8 cellular contexts compared by ENCODE assay signal in genomic region chr19:912181-913079, GRCh38. TPM values are rescaled to one million over a fixed set of nuclear protein-coding genes. Genes with fewer than 3 reads are reported as not detected.
DNase-seq lines count a peak whose midpoint lies in the region; ATAC-seq and TF ChIP-seq lines count a peak whose summit lies in the region.

No MANE protein-coding gene starts in this region.

- H3K79me2 ChIP-seq in OCI-LY3 (ENCODE audit: low read length): peaks cover 60% of the 10 kb centered on the region

- peaks cover 41% of the 10 kb centered on the region for H3K4me1 Mint-ChIP-seq in dendritic cell treated with granulocyte-macrophage colony-stimulating factor and Interleukin-4, amounts not matched to agents 40 ng/mL and 50 ng/mL, for 4 days (ENCODE audit: low read depth)
- peaks cover 19 to 59% (median 35%) of the 10 kb centered on the region in 7 donors for H3K4me1 Mint-ChIP-seq in naive thymus-derived CD4-positive, alpha-beta T cell

- DNase-seq in GM12864 (ENCODE audit: low read depth) (no peak), hypothalamus (lab: John Stamatoyannopoulos, UW) (no peak), NCI-H187 treated with DMSO at 0.1 percent for 48 hours (lab: John Stamatoyannopoulos, UW) (no peak), amniotic stem cell (lab: John Stamatoyannopoulos, UW) (no peak)
- peak in 2 of 9 donors; percentile 44 to 45 for DNase-seq in naive thymus-derived CD4-positive, alpha-beta T cell

- peak overlapping the region; percentile 80 for H3K27ac ChIP-seq in OCI-LY3 (ENCODE audit: low read length)
- H3K27ac ChIP-seq in naive thymus-derived CD4-positive, alpha-beta T cell (ENCODE audit: low read depth, low read length): peak overlapping the region; percentile 100

- peak overlapping the region; percentile 85 for H3K27ac Mint-ChIP-seq in dendritic cell treated with granulocyte-macrophage colony-stimulating factor and Interleukin-4, amounts not matched to agents 40 ng/mL and 50 ng/mL, for 4 days
- H3K27ac Mint-ChIP-seq in naive thymus-derived CD4-positive, alpha-beta T cell: peak overlapping the region in 8 of 9 donors; percentile 68 to 95 (median 85)

- no peaks in the 10 kb centered on the region for H3K9me3 ChIP-seq in OCI-LY3 (ENCODE audit: insufficient read depth, low read length)
- no peaks in the 10 kb centered on the region for H3K9me3 ChIP-seq in naive thymus-derived CD4-positive, alpha-beta T cell (ENCODE audit: control insufficient read depth in 2 of 3, low read length in 3 of 3)

- no peaks in the 10 kb centered on the region for H3K9me3 Mint-ChIP-seq in dendritic cell treated with granulocyte-macrophage colony-stimulating factor and Interleukin-4, amounts not matched to agents 40 ng/mL and 50 ng/mL, for 4 days
- H3K9me3 Mint-ChIP-seq in naive thymus-derived CD4-positive, alpha-beta T cell: peaks cover 0 to 5% (median 0%) of the 10 kb centered on the region in 11 donors

- peak overlapping the region; percentile 53 for H3K4me2 ChIP-seq in OCI-LY3 (ENCODE audit: low read length)

- intact Hi-C loops in dendritic cell treated with granulocyte-macrophage colony-stimulating factor and Interleukin-4, amounts not matched to agents 40 ng/mL and 50 ng/mL, for 4 days (cut with micrococcal nuclease): loop anchor here (2.0 kb wide), 1 partner anchor 50 kb away; no protein-coding TSS in a partner anchor
- intact Hi-C loops in naive thymus-derived CD4-positive, alpha-beta T cell (cut with micrococcal nuclease): loop anchor here in 1 of 2 donors (1.0 kb wide), 1 partner anchor 40 kb away; no protein-coding TSS in a partner anchor

- peak overlapping the region; percentile 72 for H3K4me3 ChIP-seq in GM12864 (ENCODE audit: low read depth, low read length)
- peak overlapping the region; percentile 96 for H3K4me3 ChIP-seq in OCI-LY3 (ENCODE audit: low read length)
- H3K4me3 ChIP-seq in naive thymus-derived CD4-positive, alpha-beta T cell (ENCODE audit: low read length): peak overlapping the region; percentile 57

- H2AFZ ChIP-seq in OCI-LY3 (ENCODE audit: low read depth, low read length): no peak overlapping the region

- peaks cover 4% of the 10 kb centered on the region; the same call in 1 of the 2 replicates for H4K20me1 ChIP-seq in OCI-LY3 (ENCODE audit: insufficient read depth, low read length)

- POLR2A ChIA-PET in naive thymus-derived CD4-positive, alpha-beta T cell (lab: Charles Lee): interaction anchor here (4.4 kb wide), 1 partner anchor 19 kb away, joined by 26 read pairs; the partner anchor contains the start of genes MED16 and RNU6-9

- CTCF ChIA-PET in naive thymus-derived CD4-positive, alpha-beta T cell (lab: Charles Lee): interaction anchor here (1.4 kb wide), 1 partner anchor 49 kb away, joined by 4 read pairs; no protein-coding TSS in a partner anchor

- ATAC-seq in naive thymus-derived CD4-positive, alpha-beta T cell: no peak
- no peak for ATAC-seq in activated CD4-positive, CD25-positive, alpha-beta regulatory T cell treated with anti-CD3 and anti-CD28 coated beads, Interleukin-2, amount 50 U/mL, for 24 hours

- peaks cover 50% of the 10 kb centered on the region for H3K4me1 ChIP-seq in OCI-LY3 (ENCODE audit: low read length)
- peaks cover 30% of the 10 kb centered on the region in 2 donors for H3K4me1 ChIP-seq in naive thymus-derived CD4-positive, alpha-beta T cell (ENCODE audit: control insufficient read depth in 2 of 2, insufficient read depth in 2 of 2, low read length in 2 of 2)

- H3K36me3 Mint-ChIP-seq in dendritic cell treated with granulocyte-macrophage colony-stimulating factor and Interleukin-4, amounts not matched to agents 40 ng/mL and 50 ng/mL, for 4 days (ENCODE audit: low read depth): peaks cover 16% of the 10 kb centered on the region
- peaks cover 0 to 8% (median 4%) of the 10 kb centered on the region in 5 donors for H3K36me3 Mint-ChIP-seq in naive thymus-derived CD4-positive, alpha-beta T cell

- TF ChIP-seq CTCF in GM12864 (IDR thresholded peaks at IDR 0.05; ENCODE audit: low read depth, low read length, missing control alignments) (no peak), OCI-LY3 (IDR thresholded peaks at IDR 0.05; ENCODE audit: low read depth, low read length) (no peak)

- H3K36me3 ChIP-seq in OCI-LY3 (replicated peaks; ENCODE audit: low read depth, low read length): peaks cover 23% of the 10 kb centered on the region
- peaks cover 0 to 11% (median 0%) of the 10 kb centered on the region in 3 experiments for H3K36me3 ChIP-seq in naive thymus-derived CD4-positive, alpha-beta T cell (ENCODE audit: control insufficient read depth in 2 of 3, insufficient read depth in 3 of 3, low read length in 3 of 3)

- peak overlapping the region; percentile 93 for H3K9ac ChIP-seq in OCI-LY3 (ENCODE audit: low read length)

- no peaks in the 10 kb centered on the region for H3K27me3 ChIP-seq in OCI-LY3 (ENCODE audit: low read depth, low read length)
- no peaks in the 10 kb centered on the region for H3K27me3 ChIP-seq in naive thymus-derived CD4-positive, alpha-beta T cell (ENCODE audit: control insufficient read depth in 2 of 2, insufficient read depth in 2 of 2, low read length in 2 of 2)

- H3K27me3 Mint-ChIP-seq in dendritic cell treated with granulocyte-macrophage colony-stimulating factor and Interleukin-4, amounts not matched to agents 40 ng/mL and 50 ng/mL, for 4 days: peaks cover 14% of the 10 kb centered on the region
- H3K27me3 Mint-ChIP-seq in naive thymus-derived CD4-positive, alpha-beta T cell: no peaks in the 10 kb centered on the region

- H3K4me3 Mint-ChIP-seq in dendritic cell treated with granulocyte-macrophage colony-stimulating factor and Interleukin-4, amounts not matched to agents 40 ng/mL and 50 ng/mL, for 4 days: peak overlapping the region; percentile 89
- peak overlapping the region; percentile 49 to 92 (median 84) for H3K4me3 Mint-ChIP-seq in naive thymus-derived CD4-positive, alpha-beta T cell

RNA-seq across cellular contexts. Expression of gene R3HDM4, which starts 0.6 kb away (rescaled TPM):
- 100 to 1,000 TPM; 123 to 219 (median 184) TPM for total RNA-seq in naive thymus-derived CD4-positive, alpha-beta T cell
- 100 to 1,000 TPM; 195 to 251 TPM for polyA plus RNA-seq in naive thymus-derived CD4-positive, alpha-beta T cell

RNA-seq across cellular contexts. Expression of gene KISS1R, which starts 4.7 kb away (rescaled TPM):
- total RNA-seq in naive thymus-derived CD4-positive, alpha-beta T cell: 1 to 10 TPM; 1.1 to 3.0 (median 1.7) TPM
- polyA plus RNA-seq in naive thymus-derived CD4-positive, alpha-beta T cell: under 1 TPM; 0.72 to 0.85 TPM

RNA-seq across cellular contexts. Expression of gene ARID3A, which starts 13.4 kb away (rescaled TPM):
- 10 to 100 TPM in 3 of 5 experiments, 1 to 10 TPM in 2; 7.1 to 33.1 (median 10.2) TPM for total RNA-seq in naive thymus-derived CD4-positive, alpha-beta T cell
- under 1 TPM; 0.57 to 0.95 TPM for polyA plus RNA-seq in naive thymus-derived CD4-positive, alpha-beta T cell

RNA-seq across cellular contexts. Expression of gene RNU6-9, which starts 19.1 kb away (rescaled TPM):
- total RNA-seq in naive thymus-derived CD4-positive, alpha-beta T cell: not detected
- polyA plus RNA-seq in naive thymus-derived CD4-positive, alpha-beta T cell: not detected

RNA-seq across cellular contexts. Expression of gene MED16, which starts 19.4 kb away (rescaled TPM):
- total RNA-seq in naive thymus-derived CD4-positive, alpha-beta T cell: 10 to 100 TPM; 47.5 to 78.2 (median 67.6) TPM
- 100 to 1,000 TPM in 1 of 2 donors, 10 to 100 TPM in 1; 65.7 to 142 TPM for polyA plus RNA-seq in naive thymus-derived CD4-positive, alpha-beta T cell
